8 cellular contexts compared by ENCODE assay signal in the genomic region with DNA sequence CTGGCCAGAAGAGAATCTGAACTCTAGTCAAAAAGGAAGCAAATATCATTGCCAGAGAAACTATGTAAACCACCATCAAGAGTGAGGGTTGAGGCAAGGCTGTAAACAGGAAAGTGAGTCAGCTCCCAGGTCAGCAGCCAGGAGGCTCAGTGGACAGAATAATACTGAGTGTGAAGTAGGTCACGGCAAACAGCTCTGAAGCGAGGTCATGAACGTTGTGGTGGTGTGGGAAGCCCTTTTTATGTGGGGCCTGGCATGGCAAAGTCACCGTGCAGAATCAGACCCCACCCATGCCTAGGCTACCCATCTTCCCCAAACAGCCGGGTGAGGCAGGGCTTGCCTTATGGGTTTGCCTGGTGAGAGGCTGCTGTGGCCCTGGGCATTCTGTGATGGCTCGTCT. TPM values are rescaled to one million over a fixed set of nuclear protein-coding genes. Genes with fewer than 3 reads are reported as not detected.
A peak's percentile ranks its signal among the peaks of the same experiment; 100 is the strongest.
DNase-seq lines count a peak whose midpoint lies in the region; ATAC-seq, FAIRE-seq and TF ChIP-seq lines count a peak whose summit lies in the region.

No MANE protein-coding gene starts in this region.

- H3K4me1 ChIP-seq in foreskin keratinocyte (peaks cover 31% of the 10 kb centered on the region), small intestine (ENCODE audit: control insufficient read depth in 2 of 2, insufficient read depth in 1 of 2, low read depth in 1 of 2, low read length in 1 of 2) (peaks cover 0 to 15% of the 10 kb centered on the region in 2 donors)

- H3K9me3 Mint-ChIP-seq in activated T-cell treated with anti-CD3 and anti-CD28 coated beads, Interleukin-2, amount 50 U/mL, for 4 hours, result peaks cover 2% of the 10 kb centered on the region

- peak; percentile 90 for DNase-seq in GM12865 (ENCODE audit: low read depth)
- peak; percentile 82 for DNase-seq in NB4 (ENCODE audit: low read depth)
- DNase-seq in activated T-cell treated with anti-CD3 and anti-CD28 coated beads, Interleukin-2, amount 50 U/mL, for 4 hours, result peak; percentile 38
- peak; percentile 26 to 64 for DNase-seq in foreskin keratinocyte
- peak; percentile 60 for DNase-seq in small intestine
- DNase-seq in GF-D8 (lab: John Stamatoyannopoulos, UW), result no peak
- DNase-seq in hippocampal formation (lab: John Stamatoyannopoulos, UW), result no peak

- no peaks in the 10 kb centered on the region for H3K27me3 Mint-ChIP-seq in activated T-cell treated with anti-CD3 and anti-CD28 coated beads, Interleukin-2, amount 50 U/mL, for 4 hours (ENCODE audit: low read depth)

- WGBS in small intestine, 3 donors, result 48 to 80% (median 78%) methylated on average over 6 of the region's 6 CpGs

- no peak for FAIRE-seq in small intestine (lab: Jason Lieb, UNC)

- H3K4me3 Mint-ChIP-seq in activated T-cell treated with anti-CD3 and anti-CD28 coated beads, Interleukin-2, amount 50 U/mL, for 4 hours, result peak overlapping the region; percentile 71

- peak; percentile 72 to 77 for ATAC-seq in activated T-cell treated with anti-CD3 and anti-CD28 coated beads, Interleukin-2, amount 50 U/mL, for 4 hours
- ATAC-seq in foreskin keratinocyte, result peak; percentile 41
- no peak for ATAC-seq in HG02588 (IDR thresholded peaks at IDR 0.05; ENCODE audit: unreplicated experiment)

- peaks cover 82% of the 10 kb centered on the region for H3K4me1 Mint-ChIP-seq in activated T-cell treated with anti-CD3 and anti-CD28 coated beads, Interleukin-2, amount 50 U/mL, for 4 hours (ENCODE audit: low read depth)

- H3K9me3 ChIP-seq in small intestine (ENCODE audit: control insufficient read depth, low read depth), result no peaks in the 10 kb centered on the region

- H3K4me3 ChIP-seq in GM12865 (ENCODE audit: low read depth, low read length), result peak overlapping the region; percentile 1; the same call in 1 of the 2 replicates
- H3K4me3 ChIP-seq in NB4 (ENCODE audit: low read depth, low read length), result no peak overlapping the region
- H3K4me3 ChIP-seq in small intestine (ENCODE audit: low read depth in 1 of 2, low read length in 2 of 2), result no peak overlapping the region

- H3K27ac ChIP-seq in foreskin keratinocyte, result no peak overlapping the region
- peak overlapping the region; percentile 67 to 95 for H3K27ac ChIP-seq in small intestine (ENCODE audit: low read depth in 1 of 2, low read length in 1 of 2)

- no peak for TF ChIP-seq CTCF in GM12865 (IDR thresholded peaks at IDR 0.05; ENCODE audit: insufficient read depth, low read depth, low read length, missing control alignments)
- no peak for TF ChIP-seq CTCF in NB4 (IDR thresholded peaks at IDR 0.05; ENCODE audit: low read depth, low read length)
- TF ChIP-seq CTCF in foreskin keratinocyte (conservative IDR thresholded peaks at IDR 0.05), result peak; percentile 4

- no peak for TF ChIP-seq POLR2A in NB4 (IDR thresholded peaks at IDR 0.05; ENCODE audit: extremely low read depth, insufficient read length)

- H3K36me3 Mint-ChIP-seq in activated T-cell treated with anti-CD3 and anti-CD28 coated beads, Interleukin-2, amount 50 U/mL, for 4 hours (ENCODE audit: insufficient read depth), result peaks cover 7% of the 10 kb centered on the region

- H3K27me3 ChIP-seq in foreskin keratinocyte, result no peaks in the 10 kb centered on the region
- no peaks in the 10 kb centered on the region for H3K27me3 ChIP-seq in small intestine (ENCODE audit: control insufficient read depth in 2 of 2, insufficient read depth in 2 of 2, low read length in 2 of 2)

- H3K36me3 ChIP-seq in small intestine (ENCODE audit: control insufficient read depth in 2 of 2, insufficient read depth in 2 of 2, low read length in 2 of 2), result no peaks in the 10 kb centered on the region

RNA-seq across cellular contexts. Expression of a gene that starts 43.9 kb away (rescaled TPM):
- 1 to 10 TPM; 1.3 to 2.8 (median 2.0) TPM for total RNA-seq in activated T-cell treated with anti-CD3 and anti-CD28 coated beads, Interleukin-2, amount 50 U/mL, for 4 hours
- 2,996 and 3,493 TPM in 2 replicates for total RNA-seq in foreskin keratinocyte
- polyA plus RNA-seq in foreskin keratinocyte (253 and 366 TPM in 2 replicates), small intestine (10 to 100 TPM in 1 of 3 donors, 1 to 10 TPM in 2; 2.0 to 69.8 (median 3.5) TPM)

Comparison
In these comparisons a context has a peak if more than half of its experiments do, and no peak if none do; other contexts are left out.
1. DNase-seq: peak in GM12865 (single experiment), NB4 (single experiment), activated T-cell treated with anti-CD3 and anti-CD28 coated beads, Interleukin-2, amount 50 U/mL, for 4 hours (single experiment), foreskin keratinocyte (2 of 2) and small intestine (single experiment); none in GF-D8 (single experiment) and hippocampal formation (0 of 2).
2. RNA of a gene that starts 43.9 kb away (total RNA-seq): 2,996 to 3,493 TPM in foreskin keratinocyte; 1.3 to 2.8 TPM in activated T-cell treated with anti-CD3 and anti-CD28 coated beads, Interleukin-2, amount 50 U/mL, for 4 hours; every median in the first group is over 100 times any median in the second.